In genomic region chr2:201642579-201643215, GRCh38 we compare ENCODE assay signal across 8 cellular contexts. TPM values are rescaled to one million over a fixed set of nuclear protein-coding genes. Genes with fewer than 3 reads are reported as not detected.
DNase-seq lines count a peak whose midpoint lies in the region; ATAC-seq and TF ChIP-seq lines count a peak whose summit lies in the region.

No MANE protein-coding gene starts in this region.

- TF ChIP-seq POLR2A in NB4 (IDR thresholded peaks at IDR 0.05; ENCODE audit: extremely low read depth, insufficient read length) (peak; percentile 80), vagina (IDR thresholded peaks at IDR 0.05) (peak in 1 of 2 donors; percentile 85)

- H3K9me3 ChIP-seq in vagina = no peaks in the 10 kb centered on the region

- TF ChIP-seq CTCF in GM12865 (IDR thresholded peaks at IDR 0.05; ENCODE audit: insufficient read depth, low read depth, low read length, missing control alignments) = no peak
- no peak for TF ChIP-seq CTCF in NB4 (IDR thresholded peaks at IDR 0.05; ENCODE audit: low read depth, low read length)
- no peak for TF ChIP-seq CTCF in vagina (IDR thresholded peaks at IDR 0.05)

- DNase-seq in GM12865 (ENCODE audit: low read depth) (peak; percentile 84), NB4 (ENCODE audit: low read depth) (peak; percentile 86), T-helper 2 cell (peak; percentile 68 to 88 (median 79)), anterior cingulate cortex (lab: John Stamatoyannopoulos, UW) (peak; percentile 24 to 88 (median 76)), hepatic stellate cell (ENCODE audit: low spot score) (peak; percentile 81), vagina (ENCODE audit: extremely low spot score in 2 of 2) (no peak)

- H3K4me1 ChIP-seq in rectal smooth muscle tissue (ENCODE audit: control insufficient read depth, insufficient read depth, low read length) (no peaks in the 10 kb centered on the region), vagina (no peaks in the 10 kb centered on the region)

- no peaks in the 10 kb centered on the region for H3K27me3 ChIP-seq in rectal smooth muscle tissue (ENCODE audit: control insufficient read depth, insufficient read depth, low read length)
- no peaks in the 10 kb centered on the region for H3K27me3 ChIP-seq in vagina

- intact Hi-C loops in vagina (cut with DNase I) = no loop called here

- peak overlapping the region; percentile 88 for H3K9ac ChIP-seq in rectal smooth muscle tissue (ENCODE audit: low read length)

- no peaks in the 10 kb centered on the region for H3K36me3 ChIP-seq in rectal smooth muscle tissue (ENCODE audit: control insufficient read depth, insufficient read depth, low read length)
- peaks cover 0 to 4% of the 10 kb centered on the region in 2 donors for H3K36me3 ChIP-seq in vagina

- ATAC-seq in HG02571 (IDR thresholded peaks at IDR 0.05; ENCODE audit: unreplicated experiment) = peak; percentile 76

- H3K27ac ChIP-seq in rectal smooth muscle tissue (ENCODE audit: low read depth, low read length) (peak overlapping the region; percentile 94), vagina (peak overlapping the region; percentile 93)

- peak overlapping the region; percentile 96 for H3K4me3 ChIP-seq in GM12865 (ENCODE audit: low read depth, low read length)
- H3K4me3 ChIP-seq in NB4 (ENCODE audit: low read depth, low read length) = peak overlapping the region; percentile 88
- peak overlapping the region; percentile 99 for H3K4me3 ChIP-seq in rectal smooth muscle tissue (ENCODE audit: low read length)
- peak overlapping the region; percentile 66 to 78 for H3K4me3 ChIP-seq in vagina

RNA-seq across cellular contexts. Expression of gene TMEM237, which starts 0.6 kb away (rescaled TPM):
- total RNA-seq in vagina = 29.5 TPM

RNA-seq across cellular contexts. Expression of gene MPP4, which starts 55.7 kb away (rescaled TPM):
- 0.74 TPM for total RNA-seq in vagina

Comparison
In these comparisons a context has a peak if more than half of its experiments do, and no peak if none do; other contexts are left out.
1. DNase-seq: peak in GM12865 (single experiment), NB4 (single experiment), T-helper 2 cell (5 of 5), anterior cingulate cortex (58 of 58) and hepatic stellate cell (single experiment); none in vagina (0 of 2).
2. Peak in every context shown above with its lines, with median percentiles within 50 percentile points of each other: H3K4me3 ChIP-seq.